ENCODE assay signal across 8 cellular contexts in the genomic region with DNA sequence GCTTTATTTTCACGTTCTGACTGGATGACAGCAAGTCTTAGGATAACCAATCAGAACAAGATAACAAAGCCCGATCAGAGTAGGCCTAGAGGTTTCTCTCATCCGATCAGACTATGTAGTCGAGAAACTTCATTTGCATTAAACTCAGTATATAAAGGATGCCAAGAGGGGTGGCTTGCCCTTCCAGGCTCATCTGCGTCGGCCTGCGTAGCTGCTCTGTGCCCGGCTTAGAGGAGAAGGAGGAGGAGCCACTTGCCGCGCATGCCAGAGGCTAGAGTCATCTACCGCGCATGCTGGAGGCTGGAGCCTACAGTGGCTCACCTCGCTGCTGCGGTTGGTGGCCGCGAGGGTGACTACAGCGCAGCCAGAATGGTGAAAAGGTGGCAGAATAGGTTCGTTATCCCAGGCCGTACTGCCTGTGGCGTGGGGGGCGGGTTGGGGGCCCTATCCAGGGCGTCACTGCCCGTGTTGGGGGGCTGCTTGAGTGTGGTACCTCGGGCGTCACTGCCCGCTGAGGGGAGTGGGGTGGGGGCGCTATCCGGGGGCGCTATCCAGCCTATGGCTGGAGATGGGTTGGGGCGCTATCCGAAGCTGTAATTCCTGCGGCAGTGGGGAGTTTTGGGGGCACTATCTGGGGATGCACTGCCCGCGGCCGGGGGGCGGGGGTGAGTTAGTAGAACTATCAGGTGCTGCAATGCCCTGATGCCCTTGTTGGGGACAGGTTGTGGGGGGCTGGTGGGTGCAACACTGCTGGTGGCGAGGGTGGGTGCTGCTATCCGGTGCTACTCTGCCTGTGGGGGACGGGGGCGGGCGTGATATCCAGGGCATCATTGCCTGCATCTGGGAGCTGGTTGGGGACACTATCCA. TPM values are rescaled to one million over a fixed set of nuclear protein-coding genes. Genes with fewer than 3 reads are reported as not detected.
DNase-seq lines count a peak whose midpoint lies in the region; FAIRE-seq and TF ChIP-seq lines count a peak whose summit lies in the region.

Gene RFPL2, minus strand, starts transcription at position 218 of the 867 bp plus-strand sequence. CDS start 2,622 bp downstream, outside the sequence.

- peaks cover 3% of the 10 kb centered on the region for H3K4me1 Mint-ChIP-seq in astrocyte (ENCODE audit: low read depth, unreplicated experiment)

- TF ChIP-seq CTCF in astrocyte (IDR thresholded peaks at IDR 0.05; ENCODE audit: insufficient read depth, low read depth, low read length): no peak

- peak within 1 kb of the TSS; percentile 60 for H3K4me2 ChIP-seq in astrocyte (ENCODE audit: low read length)

- no peaks in the 10 kb centered on the region for H3K9me3 Mint-ChIP-seq in astrocyte (ENCODE audit: unreplicated experiment)

- no peak within 1 kb of the TSS for H3K4me3 ChIP-seq in astrocyte (ENCODE audit: insufficient read depth, low read depth, low read length)
- peak within 1 kb of the TSS; percentile 47 for H3K4me3 ChIP-seq in iPS-15b (ENCODE audit: low read depth, low read length)

- no peaks in the 10 kb centered on the region for H4K20me1 ChIP-seq in astrocyte (ENCODE audit: insufficient read depth, low read length)

- no peak within 1 kb of the TSS for H3K9ac ChIP-seq in astrocyte (ENCODE audit: low read length)
- H3K9ac ChIP-seq in iPS-15b (ENCODE audit: low read depth, low read length): no peak within 1 kb of the TSS

- no peaks in the 10 kb centered on the region for H3K4me1 ChIP-seq in astrocyte (ENCODE audit: insufficient read depth, low read length)
- H3K4me1 ChIP-seq in iPS-15b (ENCODE audit: control insufficient read depth, insufficient read depth, low read length): no peaks in the 10 kb centered on the region

- peak within 1 kb of the TSS; percentile 34 for H3K27ac Mint-ChIP-seq in astrocyte (ENCODE audit: unreplicated experiment)

- no peaks in the 10 kb centered on the region for H3K9me3 ChIP-seq in astrocyte (ENCODE audit: insufficient read depth, low read depth, low read length)
- H3K9me3 ChIP-seq in iPS-15b (ENCODE audit: control insufficient read depth, insufficient read depth, low read length): no peaks in the 10 kb centered on the region

- H3K79me2 ChIP-seq in astrocyte (ENCODE audit: insufficient read depth, low read length): no peaks in the 10 kb centered on the region

- H3K36me3 ChIP-seq in astrocyte (ENCODE audit: insufficient read depth, low read length) (no peaks in the 10 kb centered on the region), iPS-15b (ENCODE audit: control insufficient read depth, insufficient read depth, low read length) (no peaks in the 10 kb centered on the region)

- H3K36me3 Mint-ChIP-seq in astrocyte (ENCODE audit: low read depth, unreplicated experiment): no peaks in the 10 kb centered on the region

- peak within 1 kb of the TSS; percentile 26 for H2AFZ ChIP-seq in astrocyte (ENCODE audit: low read depth, low read length)

- H3K27me3 ChIP-seq in astrocyte (ENCODE audit: insufficient read depth, low read length) (no peaks in the 10 kb centered on the region), iPS-15b (ENCODE audit: control insufficient read depth, insufficient read depth, low read length) (peaks cover 40% of the 10 kb centered on the region)

- peak within 1 kb of the TSS; percentile 84 for H3K4me3 Mint-ChIP-seq in astrocyte (ENCODE audit: unreplicated experiment)

- peak; percentile 86 for DNase-seq in NCI-H82 (lab: John Stamatoyannopoulos, UW)
- DNase-seq in NCI-H82 treated with DMSO at 0.1 percent for 48 hours (lab: John Stamatoyannopoulos, UW; ENCODE audit: unreplicated experiment): no peak
- DNase-seq in NCI-H524 (lab: John Stamatoyannopoulos, UW): peak; percentile 86 to 91
- DNase-seq in astrocyte (ENCODE audit: low read depth): peak; percentile 9
- DNase-seq in stimulated activated CD8-positive, alpha-beta memory T cell treated with anti-CD3 and anti-CD28 coated beads, Interleukin-4, amount 100 ng/mL, for 48 hours: peak; percentile 57
- no peak for DNase-seq in NCI-H187 (lab: John Stamatoyannopoulos, UW)
- no peak for DNase-seq in GOT3 (lab: John Stamatoyannopoulos, UW)

- H3K27ac ChIP-seq in astrocyte (ENCODE audit: low read depth, low read length): no peak within 1 kb of the TSS

- H3K27me3 Mint-ChIP-seq in astrocyte (ENCODE audit: low read depth, unreplicated experiment): peaks cover 51% of the 10 kb centered on the region

- FAIRE-seq in astrocyte (lab: Jason Lieb, UNC): no peak

RNA-seq across cellular contexts. Expression of gene RFPL2, which starts in this region (rescaled TPM):
- 0.25 TPM in 1 of 2 replicates, not detected in the other for total RNA-seq in astrocyte

Comparison
In these comparisons a context has a peak if more than half of its experiments do, and no peak if none do; other contexts are left out.
1. DNase-seq: peak in NCI-H82 (single experiment), NCI-H524 (2 of 2) and stimulated activated CD8-positive, alpha-beta memory T cell treated with anti-CD3 and anti-CD28 coated beads, Interleukin-4, amount 100 ng/mL, for 48 hours (single experiment); none in NCI-H82 treated with DMSO at 0.1 percent for 48 hours (single experiment), NCI-H187 (0 of 2) and GOT3 (single experiment).
2. Peak in DNase-seq and H3K4me2 ChIP-seq in astrocyte; RNA of the gene not detected or under 1 TPM.